ENCODE assay signal across 8 cellular contexts in the genomic region with DNA sequence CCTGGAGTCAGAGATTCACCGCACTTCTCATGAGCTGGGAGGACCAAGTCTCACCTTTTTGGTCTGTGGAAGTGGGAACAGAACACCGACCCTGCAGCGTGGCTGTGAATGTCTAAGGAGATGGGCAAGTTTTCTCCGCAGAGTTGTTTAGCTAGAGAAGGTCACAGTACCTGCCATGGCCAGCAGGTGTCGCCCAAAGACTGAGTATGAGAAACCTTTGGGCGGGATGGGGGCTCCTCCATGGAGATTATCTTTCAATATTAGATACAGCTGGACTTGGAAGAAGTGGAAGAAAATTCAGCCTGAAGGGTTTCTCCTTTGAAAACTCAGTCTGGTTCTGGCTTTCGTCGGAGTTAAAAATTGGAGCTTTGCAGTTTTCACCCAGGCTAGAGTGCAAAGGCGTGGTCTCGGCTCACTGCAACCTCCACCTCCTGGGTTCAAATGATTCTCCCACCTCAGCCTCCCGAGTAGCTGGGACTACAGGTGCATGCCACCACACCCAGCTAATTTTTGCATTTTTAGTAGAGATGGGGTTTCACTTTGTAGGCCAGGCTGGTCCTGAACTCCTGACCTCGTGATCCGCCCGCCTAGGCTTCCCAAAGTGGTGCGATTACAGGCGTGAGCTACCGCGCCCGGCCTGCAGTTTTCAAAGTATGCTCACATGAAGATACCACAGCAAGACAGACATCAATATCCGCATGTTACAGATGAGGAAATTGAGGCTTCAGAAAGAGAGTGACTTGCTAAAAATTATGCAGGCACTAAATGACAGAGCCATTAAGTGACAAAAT. TPM values are rescaled to one million over a fixed set of nuclear protein-coding genes. Genes with fewer than 3 reads are reported as not detected.
A peak's percentile ranks its signal among the peaks of the same experiment; 100 is the strongest.
DNase-seq lines count a peak whose midpoint lies in the region; ATAC-seq lines count a peak whose summit lies in the region.

No MANE protein-coding gene starts in this region.

- H3K36me3 Mint-ChIP-seq in T-helper 1 cell treated with Interleukin-12 subunit alpha and Interleukin-12 subunit beta and Interleukin-4 antibody, amounts not matched to agents 30 μg/mL and 1 μg/mL, for 36 hours (ENCODE audit: low read depth): no peaks in the 10 kb centered on the region

- peak overlapping the region; percentile 22 for H3K27ac Mint-ChIP-seq in T-helper 1 cell treated with Interleukin-12 subunit alpha and Interleukin-12 subunit beta and Interleukin-4 antibody, amounts not matched to agents 30 μg/mL and 1 μg/mL, for 36 hours

- H3K27me3 Mint-ChIP-seq in T-helper 1 cell treated with Interleukin-12 subunit alpha and Interleukin-12 subunit beta and Interleukin-4 antibody, amounts not matched to agents 30 μg/mL and 1 μg/mL, for 36 hours (ENCODE audit: low read depth): no peaks in the 10 kb centered on the region

- in situ Hi-C loops in G401 (cut with HindIII; ENCODE audit: low sequenced_read_pairs): no loop called here

- DNase-seq in G401 (ENCODE audit: low spot score) (peak; percentile 74), LoVo (ENCODE audit: low spot score) (peak; percentile 51), amygdala (lab: John Stamatoyannopoulos, UW) (peak in 41 of 56 donors; percentile 20 to 91 (median 58)), left ventricle myocardium superior (peak; percentile 90), sciatic nerve (ENCODE audit: low spot score) (peak; percentile 90)

- no peaks in the 10 kb centered on the region for H3K9me3 Mint-ChIP-seq in T-helper 1 cell treated with Interleukin-12 subunit alpha and Interleukin-12 subunit beta and Interleukin-4 antibody, amounts not matched to agents 30 μg/mL and 1 μg/mL, for 36 hours

- peak; percentile 57 for ATAC-seq in left ventricle myocardium superior
- ATAC-seq in sciatic nerve: peak; percentile 56
- ATAC-seq in HG02840 (IDR thresholded peaks at IDR 0.05; ENCODE audit: low FRiP score, unreplicated experiment): no peak
- no peak for ATAC-seq in HG03520 (IDR thresholded peaks at IDR 0.05; ENCODE audit: unreplicated experiment)

- peaks cover 15% of the 10 kb centered on the region for H3K4me1 Mint-ChIP-seq in T-helper 1 cell treated with Interleukin-12 subunit alpha and Interleukin-12 subunit beta and Interleukin-4 antibody, amounts not matched to agents 30 μg/mL and 1 μg/mL, for 36 hours (ENCODE audit: low read depth)

- H3K4me3 Mint-ChIP-seq in T-helper 1 cell treated with Interleukin-12 subunit alpha and Interleukin-12 subunit beta and Interleukin-4 antibody, amounts not matched to agents 30 μg/mL and 1 μg/mL, for 36 hours: no peak overlapping the region

- intact Hi-C loops in left ventricle myocardium superior (cut with micrococcal nuclease): loop anchor here (5.0 kb wide), 1 partner anchor 380 kb away; no protein-coding TSS in a partner anchor
- intact Hi-C loops in sciatic nerve (cut with DNase I): no loop called here

RNA-seq across cellular contexts. Expression of a gene that starts 10.7 kb away (rescaled TPM):
- not detected in 2 replicates for total RNA-seq in G401 (2014; rRNA removed; shearing (Covaris generic))
- 1.2 TPM for total RNA-seq in left ventricle myocardium superior
- 4.2 TPM for total RNA-seq in sciatic nerve

RNA-seq across cellular contexts. Expression of a gene that starts 16.9 kb away (rescaled TPM):
- not detected in 2 replicates for total RNA-seq in G401 (2014; rRNA removed; shearing (Covaris generic))
- 1.4 TPM for total RNA-seq in left ventricle myocardium superior
- 6.6 TPM for total RNA-seq in sciatic nerve

Comparison
In these comparisons a context has a peak if more than half of its experiments do, and no peak if none do; other contexts are left out.
1. ATAC-seq: peak in left ventricle myocardium superior (single experiment) and sciatic nerve (single experiment); none in HG02840 (single experiment) and HG03520 (single experiment).
2. Peak in every context shown above with its lines, with median percentiles within 50 percentile points of each other: DNase-seq.